ENCODE assay signal across 1 cellular context in genomic region chr11:73965076-73965763, GRCh38.
TF ChIP-seq lines count a peak whose summit lies in the region.

No MANE protein-coding gene starts in this region.

TF ChIP-seq in GM23338, 12 proteins besides CTCF, POLR2A, EP300 and RAD21 (continued from another document):
- TF ChIP-seq STAT1 (IDR thresholded peaks at IDR 0.05; ENCODE audit: unreplicated experiment) = no peak
- TF ChIP-seq NANOG (IDR thresholded peaks at IDR 0.05; ENCODE audit: borderline replicate concordance) = no peak
- no peak for TF ChIP-seq ZNF331 (CRISPR knock-in tag; IDR thresholded peaks at IDR 0.05; ENCODE audit: low read depth)
- TF ChIP-seq POLR2AphosphoS5 (IDR thresholded peaks at IDR 0.05; ENCODE audit: low read depth) = no peak
- TF ChIP-seq CREB1 (CRISPR knock-in tag; IDR thresholded peaks at IDR 0.05; ENCODE audit: low read depth) = no peak
- no peak for TF ChIP-seq ZNF114 (CRISPR knock-in tag; IDR thresholded peaks at IDR 0.05)
- no peak for TF ChIP-seq JUNB (IDR thresholded peaks at IDR 0.05; ENCODE audit: unreplicated experiment)
- TF ChIP-seq EZH2phosphoT487 (IDR thresholded peaks at IDR 0.05; ENCODE audit: unreplicated experiment) = no peak
